In genomic region chr13:61685683-61686013, GRCh38 we compare ENCODE assay signal across 11 cellular contexts.
DNase-seq lines count a peak whose midpoint lies in the region; ATAC-seq and TF ChIP-seq lines count a peak whose summit lies in the region.
"Had no signal": no experiment of that assay in that cellular context is flagged by ENCODE, and none has a peak within 500 bp of the region (broad histone marks: within the 10 kb centered on the region; RNA-seq: fewer than 3 reads in every experiment).

No MANE protein-coding gene starts in this region.

- ATAC-seq in T-cell (replicated peaks in 1 of 4) (no peak), GM18858 (IDR thresholded peaks at IDR 0.05; ENCODE audit: unreplicated experiment) (no peak)
- ATAC-seq in effector memory CD8-positive, alpha-beta T cell (replicated peaks), result no peak
- ATAC-seq: left ventricle myocardium superior had no signal

- H3K4me3 ChIP-seq in mammary epithelial cell (replicated peaks in 1 of 3; ENCODE audit: insufficient read depth in 1 of 3, low read depth in 2 of 3, low read length in 3 of 3) (no peak overlapping the region), transverse colon (no peak overlapping the region)
- H3K4me3 ChIP-seq: SJSA1 had no signal

- no peak overlapping the region for H2AFZ ChIP-seq in mammary epithelial cell (ENCODE audit: low read depth, low read length)

- H3K4me2 ChIP-seq in mammary epithelial cell (ENCODE audit: insufficient read depth, low read depth, low read length), result no peak overlapping the region

- POLR2A ChIA-PET in T-cell (lab: Charles Lee), result no interaction called here

- 52% methylated on average over 2 of the region's 2 CpGs for WGBS in mammary epithelial cell (ENCODE audit: low coverage, missing lambda C conversion rate)
- WGBS in transverse colon (ENCODE audit: low coverage in 1 of 2), 2 donors, result 61 to 80% methylated on average over 1 to 2 of the region's 2 CpGs

- H3K27me3 Mint-ChIP-seq in T-cell, result no peaks in the 10 kb centered on the region
- H3K27me3 Mint-ChIP-seq in effector memory CD8-positive, alpha-beta T cell, result no peaks in the 10 kb centered on the region

- H3K9me3 Mint-ChIP-seq in T-cell, result peaks cover 12 to 47% (median 15%) of the 10 kb centered on the region in 3 donors
- H3K9me3 Mint-ChIP-seq in effector memory CD8-positive, alpha-beta T cell, result peaks cover 5 to 18% of the 10 kb centered on the region in 2 donors

- H3K4me1 ChIP-seq in mammary epithelial cell (ENCODE audit: insufficient read depth, low read length), result no peaks in the 10 kb centered on the region
- no peaks in the 10 kb centered on the region for H3K4me1 ChIP-seq in transverse colon
- H3K4me1 ChIP-seq: SJSA1 had no signal

- no peak overlapping the region for H3K27ac ChIP-seq in mammary epithelial cell (ENCODE audit: insufficient read depth, low read depth, low read length)
- H3K27ac ChIP-seq in transverse colon, result no peak overlapping the region
- H3K27ac ChIP-seq: SJSA1 had no signal

- peak in 1 of 2 donors; percentile 50 for TF ChIP-seq CTCF in mammary epithelial cell (conservative IDR thresholded peaks at IDR 0.05 in 1 of 2, IDR thresholded peaks at IDR 0.05 in 1 of 2; ENCODE audit: extremely low read depth in 1 of 2, insufficient read depth in 1 of 2, low read depth in 1 of 2, low read length in 2 of 2)
- TF ChIP-seq CTCF in transverse colon (IDR thresholded peaks at IDR 0.05), result no peak

- no peaks in the 10 kb centered on the region for H3K36me3 Mint-ChIP-seq in T-cell
- H3K36me3 Mint-ChIP-seq in effector memory CD8-positive, alpha-beta T cell (ENCODE audit: insufficient read depth), result no peaks in the 10 kb centered on the region

- TF ChIP-seq POLR2A in transverse colon (IDR thresholded peaks at IDR 0.05), result no peak

- H4K20me1 ChIP-seq in mammary epithelial cell (ENCODE audit: insufficient read depth, low read length), result no peaks in the 10 kb centered on the region

- in situ Hi-C loops in T47D (cut with HindIII; ENCODE audit: low pct_unique_long_range_greater_than_20kb, low sequenced_read_pairs), result no loop called here
- in situ Hi-C loops in mammary epithelial cell (cut with MboI; ENCODE audit: low sequenced_read_pairs in 2 of 2), result no loop called here
- in situ Hi-C loops in transverse colon (cut with MboI; ENCODE audit: low pct_ligation_motif_present in 1 of 4, low pct_unique_long_range_greater_than_20kb in 1 of 4, low sequenced_read_pairs in 3 of 4), result no loop called here

- dilution Hi-C loops in mammary epithelial cell (cut with HindIII; ENCODE audit: low sequenced_read_pairs), result no loop called here

- H3K36me3 ChIP-seq in mammary epithelial cell (ENCODE audit: insufficient read depth, low read length) (no peaks in the 10 kb centered on the region), transverse colon (no peaks in the 10 kb centered on the region)
- H3K36me3 ChIP-seq: SJSA1 had no signal

- H3K79me2 ChIP-seq in mammary epithelial cell (ENCODE audit: insufficient read depth, low read length), result no peaks in the 10 kb centered on the region

- no peaks in the 10 kb centered on the region for H3K4me1 Mint-ChIP-seq in T-cell
- no peaks in the 10 kb centered on the region for H3K4me1 Mint-ChIP-seq in effector memory CD8-positive, alpha-beta T cell (ENCODE audit: low read depth in 2 of 2)

- DNase-seq in T47D (ENCODE audit: low read depth in 1 of 2, low spot score in 1 of 2) (peak; percentile 23 to 77), mammary epithelial cell (no peak), RPMI7951 (ENCODE audit: low read depth) (peak; percentile 5), iPS-NIHi11 (ENCODE audit: low spot score) (peak; percentile 41), T-cell (no peak), transverse colon (no peak)
- DNase-seq in effector memory CD8-positive, alpha-beta T cell, result no peak
- DNase-seq: activated CD8-positive, alpha-beta memory T cell treated with anti-CD3 and anti-CD28 coated beads for 24 hours; left ventricle myocardium superior had no signal

- no peak overlapping the region for H3K4me3 Mint-ChIP-seq in T-cell
- H3K4me3 Mint-ChIP-seq in effector memory CD8-positive, alpha-beta T cell, result no peak overlapping the region

- intact Hi-C loops in mammary epithelial cell (cut with micrococcal nuclease), result loop anchor here (5.0 to 10.0 kb wide), 2 partner anchors 271 to 398 kb away; partner anchors contain the start of gene PCDH20
- intact Hi-C loops in transverse colon (cut with DNase I; ENCODE audit: low total_unique reads), result no loop called here

- TF ChIP-seq EP300 in transverse colon (IDR thresholded peaks at IDR 0.05; ENCODE audit: low read depth), result no peak

- no peak overlapping the region for H3K27ac Mint-ChIP-seq in T-cell
- H3K27ac Mint-ChIP-seq in effector memory CD8-positive, alpha-beta T cell, result no peak overlapping the region

- H3K9ac ChIP-seq in mammary epithelial cell (ENCODE audit: insufficient read depth, low read length), result no peak overlapping the region

- H3K27me3 ChIP-seq in mammary epithelial cell (ENCODE audit: insufficient read depth, low read length) (no peaks in the 10 kb centered on the region), transverse colon (no peaks in the 10 kb centered on the region)
- H3K27me3 ChIP-seq: SJSA1 had no signal

- no TSS peak for BruUV-seq in mammary epithelial cell (replicated peaks; lab: Mats Ljungman, UMichigan)

- CTCF ChIA-PET in mammary epithelial cell (lab: Charles Lee; ENCODE audit: low non-redundant PET), result no interaction called here
- CTCF ChIA-PET in T-cell (lab: Charles Lee), result no interaction called here

- no peaks in the 10 kb centered on the region for H3K9me3 ChIP-seq in mammary epithelial cell (replicated peaks; ENCODE audit: insufficient read depth, low read length)
- H3K9me3 ChIP-seq in transverse colon, result no peaks in the 10 kb centered on the region
- H3K9me3 ChIP-seq: SJSA1 had no signal

Comparison
In these comparisons a context has a peak if more than half of its experiments do, and no peak if none do; other contexts are left out.
1. DNase-seq: peak in T47D (2 of 2), RPMI7951 (single experiment) and iPS-NIHi11 (single experiment); none in mammary epithelial cell (single experiment), T-cell (0 of 34), transverse colon (single experiment) and effector memory CD8-positive, alpha-beta T cell (0 of 3).